ENCODE assay signal across 8 cellular contexts in the genomic region with DNA sequence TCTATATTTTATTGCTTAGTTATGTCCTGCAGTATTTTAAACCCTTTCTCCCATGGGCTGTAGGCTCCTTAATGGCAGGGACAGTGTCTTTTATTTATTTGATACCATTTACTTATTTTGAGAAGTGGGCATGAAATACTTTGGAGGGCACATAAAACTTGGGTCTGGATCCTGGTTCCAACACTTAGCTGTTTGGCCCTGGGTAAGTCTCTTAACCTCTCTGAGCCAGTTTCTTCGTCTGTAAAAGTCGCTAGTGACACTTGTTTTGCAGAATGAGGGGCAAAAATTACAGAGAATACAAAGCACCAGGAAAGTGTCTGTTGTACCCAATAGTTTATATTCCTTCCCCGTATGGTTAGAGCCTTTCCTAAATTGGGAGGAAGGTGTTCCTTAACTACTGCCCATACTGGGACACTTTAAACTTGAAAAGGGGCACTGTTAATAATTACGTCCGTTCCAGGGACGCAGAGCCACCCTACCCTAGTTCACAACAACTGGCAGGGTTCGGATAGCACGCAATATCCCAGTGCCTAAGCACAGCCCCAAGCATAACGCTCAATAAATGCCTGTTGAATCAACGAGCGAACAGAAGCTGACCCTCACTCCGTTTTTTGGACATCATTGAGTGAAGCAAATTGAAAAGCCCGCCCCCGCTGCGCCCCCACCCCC. TPM values are rescaled to one million over a fixed set of nuclear protein-coding genes. Genes with fewer than 3 reads are reported as not detected.
DNase-seq lines count a peak whose midpoint lies in the region; ATAC-seq and TF ChIP-seq lines count a peak whose summit lies in the region.

No MANE protein-coding gene starts in this region.

- no peaks in the 10 kb centered on the region for H3K9me3 Mint-ChIP-seq in activated CD4-positive, alpha-beta T cell treated with anti-CD3 and anti-CD28 coated beads for 36 hours (ENCODE audit: low read depth)
- H3K9me3 Mint-ChIP-seq in activated naive CD8-positive, alpha-beta T cell (ENCODE audit: low read depth) = no peaks in the 10 kb centered on the region

- TF ChIP-seq CTCF in suprapubic skin (IDR thresholded peaks at IDR 0.05) = no peak

- CTCF ChIA-PET in activated CD4-positive, alpha-beta T cell treated with anti-CD3 and anti-CD28 coated beads for 36 hours (lab: Charles Lee) = interaction anchor here (0.7 to 1.8 kb wide), 5 partner anchors 13 to 140 kb away, joined by 3 to 5 read pairs (median 5); no protein-coding TSS in a partner anchor

- H3K9me3 ChIP-seq in suprapubic skin = no peaks in the 10 kb centered on the region

- TF ChIP-seq POLR2A in suprapubic skin (IDR thresholded peaks at IDR 0.05) = no peak

- no peaks in the 10 kb centered on the region for H3K36me3 Mint-ChIP-seq in activated CD4-positive, alpha-beta T cell treated with anti-CD3 and anti-CD28 coated beads for 36 hours (ENCODE audit: low read depth)
- no peaks in the 10 kb centered on the region for H3K36me3 Mint-ChIP-seq in activated naive CD8-positive, alpha-beta T cell

- H3K4me3 ChIP-seq in suprapubic skin = peak overlapping the region; percentile 59

- no peak for TF ChIP-seq EP300 in suprapubic skin (IDR thresholded peaks at IDR 0.05)

- no peak for DNase-seq in activated CD4-positive, alpha-beta T cell treated with anti-CD3 and anti-CD28 coated beads for 36 hours
- no peak for DNase-seq in activated CD4-positive, alpha-beta T cell treated with anti-CD3 and anti-CD28 coated beads for 48 hours
- DNase-seq in suprapubic skin (ENCODE audit: low spot score in 2 of 2) = peak in 1 of 2 donors; percentile 74
- DNase-seq in stimulated activated CD4-positive, alpha-beta T cell treated with anti-CD3 and anti-CD28 coated beads, Interleukin-2, amount 100 ng/mL, for 24 hours = no peak
- DNase-seq in cortex of kidney (lab: John Stamatoyannopoulos, UW) = no peak

- ATAC-seq in activated CD4-positive, alpha-beta T cell treated with anti-CD3 and anti-CD28 coated beads for 36 hours = peak; percentile 1
- no peak for ATAC-seq in GM21529 (IDR thresholded peaks at IDR 0.05; ENCODE audit: unreplicated experiment)

- H3K4me1 Mint-ChIP-seq in activated CD4-positive, alpha-beta T cell treated with anti-CD3 and anti-CD28 coated beads for 36 hours = peaks cover 88% of the 10 kb centered on the region
- H3K4me1 Mint-ChIP-seq in activated naive CD8-positive, alpha-beta T cell (ENCODE audit: low read depth) = peaks cover 77% of the 10 kb centered on the region

- H3K27me3 Mint-ChIP-seq in activated CD4-positive, alpha-beta T cell treated with anti-CD3 and anti-CD28 coated beads for 36 hours = no peaks in the 10 kb centered on the region
- H3K27me3 Mint-ChIP-seq in activated naive CD8-positive, alpha-beta T cell = no peaks in the 10 kb centered on the region

- POLR2A ChIA-PET in activated CD4-positive, alpha-beta T cell treated with anti-CD3 and anti-CD28 coated beads for 36 hours (lab: Charles Lee) = no interaction called here

- H3K36me3 ChIP-seq in suprapubic skin = no peaks in the 10 kb centered on the region

- WGBS in suprapubic skin = 7% methylated on average over 12 of the region's 15 CpGs

- H3K27ac Mint-ChIP-seq in activated CD4-positive, alpha-beta T cell treated with anti-CD3 and anti-CD28 coated beads for 36 hours = peak overlapping the region; percentile 65
- peak overlapping the region; percentile 64 for H3K27ac Mint-ChIP-seq in activated naive CD8-positive, alpha-beta T cell

- H3K27me3 ChIP-seq in layer of hippocampus (ENCODE audit: control insufficient read depth, insufficient read depth, low read length) (no peaks in the 10 kb centered on the region), suprapubic skin (no peaks in the 10 kb centered on the region)

- H3K4me3 Mint-ChIP-seq in activated CD4-positive, alpha-beta T cell treated with anti-CD3 and anti-CD28 coated beads for 36 hours = peak overlapping the region; percentile 77
- peak overlapping the region; percentile 88 for H3K4me3 Mint-ChIP-seq in activated naive CD8-positive, alpha-beta T cell

- intact Hi-C loops in activated CD4-positive, alpha-beta T cell treated with anti-CD3 and anti-CD28 coated beads for 36 hours (cut with DNase I, micrococcal nuclease) = loop anchor here (1.0 to 5.0 kb wide), 7 partner anchors 62 to 711 kb away; partner anchors contain the start of genes BRPF3 (in 1 of the 2), FANCE (in 1 of the 2), KCTD20 (in 1 of the 2) and PXT1 (in 1 of the 2)

- H3K27ac ChIP-seq in layer of hippocampus (ENCODE audit: low read depth, low read length) (peak overlapping the region; percentile 100), suprapubic skin (peak overlapping the region; percentile 100)

- H3K4me1 ChIP-seq in suprapubic skin = peaks cover 96% of the 10 kb centered on the region

RNA-seq across cellular contexts. Expression of gene ARMC12, which starts 6.0 kb away (rescaled TPM):
- 1 to 10 TPM; 1.3 to 3.0 TPM for total RNA-seq in activated CD4-positive, alpha-beta T cell treated with anti-CD3 and anti-CD28 coated beads for 36 hours
- total RNA-seq in suprapubic skin = 1 to 10 TPM in 1 of 4 donors, under 1 TPM in 2, not detected in 1; 0.53 to 1.2 (median 0.55) TPM

RNA-seq across cellular contexts. Expression of gene FKBP5, which starts 42.2 kb away (rescaled TPM):
- total RNA-seq in activated CD4-positive, alpha-beta T cell treated with anti-CD3 and anti-CD28 coated beads for 36 hours = 100 to 1,000 TPM; 140 to 141 TPM
- total RNA-seq in suprapubic skin = 100 to 1,000 TPM; 198 to 321 (median 244) TPM

RNA-seq across cellular contexts. Expression of gene CLPSL2, which starts 45.5 kb away (rescaled TPM):
- total RNA-seq in activated CD4-positive, alpha-beta T cell treated with anti-CD3 and anti-CD28 coated beads for 36 hours = not detected
- total RNA-seq in suprapubic skin = not detected

RNA-seq across cellular contexts. Expression of gene CLPSL1, which starts 49.9 kb away (rescaled TPM):
- not detected for total RNA-seq in activated CD4-positive, alpha-beta T cell treated with anti-CD3 and anti-CD28 coated beads for 36 hours
- not detected for total RNA-seq in suprapubic skin
